In the genomic region with DNA sequence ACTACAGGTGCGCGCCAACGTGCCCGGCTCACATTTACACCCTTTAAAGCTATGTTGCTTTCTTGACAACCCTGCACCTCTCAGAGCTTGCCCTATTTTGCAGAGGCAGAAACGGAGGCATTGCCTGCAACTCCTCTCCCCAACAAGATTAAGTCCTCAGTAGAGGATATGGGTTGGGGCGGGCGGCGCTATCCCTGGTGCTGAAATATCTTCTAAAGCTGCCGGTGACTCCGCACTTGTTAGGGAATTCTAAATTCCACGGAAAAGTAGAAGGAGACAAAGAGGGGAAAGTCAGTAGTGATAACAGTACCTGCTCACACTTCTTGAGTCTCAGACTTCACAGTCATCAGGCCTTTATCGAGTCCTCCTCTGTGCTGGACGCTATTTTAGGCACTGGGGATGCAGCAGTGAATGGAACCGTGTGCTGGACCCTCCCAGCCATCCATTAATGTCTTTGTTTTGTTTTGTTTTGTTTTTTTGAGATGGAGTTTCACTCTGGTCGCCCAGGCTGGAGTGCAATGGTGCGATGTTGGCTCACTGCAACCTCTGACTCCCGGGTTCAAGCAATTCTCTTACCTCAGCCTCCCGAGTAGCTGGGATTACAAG, we compare ENCODE assay signal across 12 cellular contexts. TPM values are rescaled to one million over a fixed set of nuclear protein-coding genes. Genes with fewer than 3 reads are reported as not detected.
DNase-seq lines count a peak whose midpoint lies in the region; ATAC-seq and TF ChIP-seq lines count a peak whose summit lies in the region.
"Had no signal": no experiment of that assay in that cellular context is flagged by ENCODE, and none has a peak within 500 bp of the region (broad histone marks: within the 10 kb centered on the region; RNA-seq: fewer than 3 reads in every experiment).

No MANE protein-coding gene starts in this region.

- ATAC-seq in activated naive CD4-positive, alpha-beta T cell treated with anti-CD3 and anti-CD28 coated beads, Interleukin-2, amount 50 U/mL, for 72 hours, result no peak
- no peak for ATAC-seq in activated T-cell treated with anti-CD3 and anti-CD28 coated beads, Interleukin-2, amount 50 U/mL, for 4 hours
- no peak for ATAC-seq in stimulated activated naive CD8-positive, alpha-beta T cell treated with anti-CD3 and anti-CD28 coated beads, Interleukin-15, amount 100 ng/mL, for 72 hours

- 31% methylated on average over 18 of the region's 18 CpGs for WGBS in SK-N-SH (ENCODE audit: low lambda C conversion rate)
- 32% methylated on average over 18 of the region's 18 CpGs for WGBS in smooth muscle cell (ENCODE audit: low lambda C conversion rate)

- H3K9me3 ChIP-seq in SK-N-SH, result no peaks in the 10 kb centered on the region
- no peaks in the 10 kb centered on the region for H3K9me3 ChIP-seq in smooth muscle cell (replicated peaks; ENCODE audit: low read depth)
- H3K9me3 ChIP-seq: BE2C had no signal

- H3K27me3 Mint-ChIP-seq in activated naive CD4-positive, alpha-beta T cell treated with anti-CD3 and anti-CD28 coated beads, Interleukin-2, amount 10 ng/mL, durations not matched to agents 7 days and 5 days, result no peaks in the 10 kb centered on the region
- no peaks in the 10 kb centered on the region for H3K27me3 Mint-ChIP-seq in activated T-cell treated with anti-CD3 and anti-CD28 coated beads, Interleukin-2, amount 50 U/mL, for 4 hours (ENCODE audit: low read depth)
- H3K27me3 Mint-ChIP-seq in stimulated activated naive CD8-positive, alpha-beta T cell treated with anti-CD3 and anti-CD28 coated beads, Interleukin-15, amount 100 ng/mL, for 72 hours, result no peaks in the 10 kb centered on the region

- DNase-seq in activated naive CD4-positive, alpha-beta T cell treated with anti-CD3 and anti-CD28 coated beads, Interleukin-2, amount 10 ng/mL, durations not matched to agents 7 days and 5 days, result peak; percentile 47
- DNase-seq in activated naive CD4-positive, alpha-beta T cell treated with anti-CD3 and anti-CD28 coated beads, Interleukin-2, amount 50 U/mL, for 72 hours (ENCODE audit: low spot score in 2 of 2), result no peak
- DNase-seq in SK-N-SH (no peak), fibroblast of gingiva (ENCODE audit: low read depth) (peak; percentile 18), smooth muscle cell (lab: John Stamatoyannopoulos, UW; ENCODE audit: unreplicated experiment) (peak; percentile 18), NCI-H526 (lab: John Stamatoyannopoulos, UW) (no peak)
- no peak for DNase-seq in activated T-cell treated with anti-CD3 and anti-CD28 coated beads, Interleukin-2, amount 50 U/mL, for 4 hours
- no peak for DNase-seq in stimulated activated naive CD8-positive, alpha-beta T cell treated with anti-CD3 and anti-CD28 coated beads, Interleukin-15, amount 100 ng/mL, for 72 hours
- DNase-seq: activated CD4-positive, CD25-positive, alpha-beta regulatory T cell treated with anti-CD3 and anti-CD28 coated beads, Interleukin-2, amount 50 U/mL, for 72 hours; BE2C; cortex of kidney; stimulated activated CD4-positive, alpha-beta T cell treated with anti-CD3 and anti-CD28 coated beads, Interleukin-2, amount 100 ng/mL, for 24 hours had no signal

- H3F3A ChIP-seq in SK-N-SH (replicated peaks; ENCODE audit: insufficient read depth) (no peaks in the 10 kb centered on the region), smooth muscle cell (ENCODE audit: low read depth) (no peaks in the 10 kb centered on the region)

- H3K36me3 ChIP-seq in SK-N-SH (replicated peaks in 1 of 2; ENCODE audit: control insufficient read depth in 1 of 2, insufficient read depth in 2 of 2, low read length in 1 of 2) (no peaks in the 10 kb centered on the region), smooth muscle cell (ENCODE audit: low read depth) (no peaks in the 10 kb centered on the region)
- H3K36me3 ChIP-seq: BE2C had no signal

- TF ChIP-seq EP300 in SK-N-SH (IDR thresholded peaks at IDR 0.05; ENCODE audit: borderline replicate concordance in 1 of 2, low read depth in 1 of 2, low read length in 1 of 2), result no peak

- TF ChIP-seq CTCF in SK-N-SH (IDR thresholded peaks at IDR 0.05) (no peak), smooth muscle cell (IDR thresholded peaks at IDR 0.05; ENCODE audit: borderline replicate concordance, insufficient read depth, poor library complexity, severe bottlenecking) (no peak)

- no peak for TF ChIP-seq RAD21 in SK-N-SH (IDR thresholded peaks at IDR 0.05; ENCODE audit: low read length)

- H3K4me3 Mint-ChIP-seq in activated naive CD4-positive, alpha-beta T cell treated with anti-CD3 and anti-CD28 coated beads, Interleukin-2, amount 10 ng/mL, durations not matched to agents 7 days and 5 days, result no peak overlapping the region
- H3K4me3 Mint-ChIP-seq in activated T-cell treated with anti-CD3 and anti-CD28 coated beads, Interleukin-2, amount 50 U/mL, for 4 hours, result no peak overlapping the region
- H3K4me3 Mint-ChIP-seq in stimulated activated naive CD8-positive, alpha-beta T cell treated with anti-CD3 and anti-CD28 coated beads, Interleukin-15, amount 100 ng/mL, for 72 hours, result no peak overlapping the region

- H3K27me3 ChIP-seq in SK-N-SH (ENCODE audit: insufficient read depth) (peaks cover 17% of the 10 kb centered on the region; the same call in 1 of the 2 replicates), smooth muscle cell (ENCODE audit: low read depth) (no peaks in the 10 kb centered on the region)

- H3K27ac ChIP-seq in SK-N-SH (ENCODE audit: low read depth in 2 of 2, low read length in 1 of 2) (no peak overlapping the region), smooth muscle cell (ENCODE audit: low read depth) (no peak overlapping the region)

- H3K9me2 ChIP-seq in SK-N-SH, result no peaks in the 10 kb centered on the region

- H3K9ac ChIP-seq in SK-N-SH (no peak overlapping the region), smooth muscle cell (ENCODE audit: low read depth) (no peak overlapping the region)

- H3K4me1 ChIP-seq in SK-N-SH (ENCODE audit: control insufficient read depth in 1 of 2, insufficient read depth in 2 of 2, low read depth in 1 of 2, low read length in 1 of 2) (no peaks in the 10 kb centered on the region), smooth muscle cell (ENCODE audit: low read depth) (no peaks in the 10 kb centered on the region)
- H3K4me1 ChIP-seq: BE2C had no signal

- CTCF ChIA-PET in activated naive CD4-positive, alpha-beta T cell treated with anti-CD3 and anti-CD28 coated beads, Interleukin-2, amount 10 ng/mL, durations not matched to agents 7 days and 5 days (lab: Charles Lee), result no interaction called here
- CTCF ChIA-PET in SK-N-SH (lab: Yijun Ruan, JAX), result interaction anchor here (1.2 kb wide), 1 partner anchor 43 kb away, joined by 3 read pairs; a partner anchor contains a TSS

- no peaks in the 10 kb centered on the region for H3K36me3 Mint-ChIP-seq in activated naive CD4-positive, alpha-beta T cell treated with anti-CD3 and anti-CD28 coated beads, Interleukin-2, amount 10 ng/mL, durations not matched to agents 7 days and 5 days
- no peaks in the 10 kb centered on the region for H3K36me3 Mint-ChIP-seq in activated naive CD4-positive, alpha-beta T cell treated with anti-CD3 and anti-CD28 coated beads, Interleukin-2, amount 50 U/mL, for 72 hours
- H3K36me3 Mint-ChIP-seq in activated T-cell treated with anti-CD3 and anti-CD28 coated beads, Interleukin-2, amount 50 U/mL, for 4 hours (ENCODE audit: insufficient read depth), result no peaks in the 10 kb centered on the region

- no peak overlapping the region for H2AFZ ChIP-seq in SK-N-SH (ENCODE audit: low read depth)
- H2AFZ ChIP-seq in smooth muscle cell (ENCODE audit: low read depth), result no peak overlapping the region

- H3K79me2 ChIP-seq in SK-N-SH (ENCODE audit: insufficient read depth), result no peaks in the 10 kb centered on the region
- no peaks in the 10 kb centered on the region for H3K79me2 ChIP-seq in smooth muscle cell (ENCODE audit: low read depth)

- H3K27ac Mint-ChIP-seq in activated naive CD4-positive, alpha-beta T cell treated with anti-CD3 and anti-CD28 coated beads, Interleukin-2, amount 10 ng/mL, durations not matched to agents 7 days and 5 days, result no peak overlapping the region
- no peak overlapping the region for H3K27ac Mint-ChIP-seq in activated naive CD4-positive, alpha-beta T cell treated with anti-CD3 and anti-CD28 coated beads, Interleukin-2, amount 50 U/mL, for 72 hours
- H3K27ac Mint-ChIP-seq in stimulated activated naive CD8-positive, alpha-beta T cell treated with anti-CD3 and anti-CD28 coated beads, Interleukin-15, amount 100 ng/mL, for 72 hours, result no peak overlapping the region

- H3K4me3 ChIP-seq in SK-N-SH (ENCODE audit: low read depth in 2 of 2, low read length in 1 of 2) (no peak overlapping the region), smooth muscle cell (no peak overlapping the region)

- no peaks in the 10 kb centered on the region for H4K20me1 ChIP-seq in SK-N-SH (ENCODE audit: insufficient read depth)
- H4K20me1 ChIP-seq in smooth muscle cell (ENCODE audit: low read depth), result no peaks in the 10 kb centered on the region

- POLR2A ChIA-PET in SK-N-SH (lab: Yijun Ruan, JAX), result no interaction called here

- no peaks in the 10 kb centered on the region for H3K9me3 Mint-ChIP-seq in activated naive CD4-positive, alpha-beta T cell treated with anti-CD3 and anti-CD28 coated beads, Interleukin-2, amount 10 ng/mL, durations not matched to agents 7 days and 5 days
- H3K9me3 Mint-ChIP-seq in activated naive CD4-positive, alpha-beta T cell treated with anti-CD3 and anti-CD28 coated beads, Interleukin-2, amount 50 U/mL, for 72 hours, result no peaks in the 10 kb centered on the region
- no peaks in the 10 kb centered on the region for H3K9me3 Mint-ChIP-seq in activated T-cell treated with anti-CD3 and anti-CD28 coated beads, Interleukin-2, amount 50 U/mL, for 4 hours
- H3K9me3 Mint-ChIP-seq in stimulated activated naive CD8-positive, alpha-beta T cell treated with anti-CD3 and anti-CD28 coated beads, Interleukin-15, amount 100 ng/mL, for 72 hours, result no peaks in the 10 kb centered on the region

- H3K4me1 Mint-ChIP-seq in activated naive CD4-positive, alpha-beta T cell treated with anti-CD3 and anti-CD28 coated beads, Interleukin-2, amount 10 ng/mL, durations not matched to agents 7 days and 5 days, result no peaks in the 10 kb centered on the region
- H3K4me1 Mint-ChIP-seq in activated T-cell treated with anti-CD3 and anti-CD28 coated beads, Interleukin-2, amount 50 U/mL, for 4 hours (ENCODE audit: low read depth), result no peaks in the 10 kb centered on the region
- H3K4me1 Mint-ChIP-seq in stimulated activated naive CD8-positive, alpha-beta T cell treated with anti-CD3 and anti-CD28 coated beads, Interleukin-15, amount 100 ng/mL, for 72 hours, result no peaks in the 10 kb centered on the region

- H3K4me2 ChIP-seq in SK-N-SH, result no peak overlapping the region
- H3K4me2 ChIP-seq in smooth muscle cell, result no peak overlapping the region

RNA-seq across cellular contexts. Expression of a gene that starts 18.0 kb away (rescaled TPM):
- total RNA-seq in activated naive CD4-positive, alpha-beta T cell treated with anti-CD3 and anti-CD28 coated beads, Interleukin-2, amount 50 U/mL, for 72 hours, result 1 to 10 TPM; 1.5 to 2.0 TPM
- 0.02 TPM in 2 replicates for polyA plus RNA-seq in SK-N-SH (2012; rRNA removed)
- 0.01 TPM in 1 of 2 replicates, not detected in the other for polyA plus RNA-seq in SK-N-SH (2012; cell fraction: cytosol; rRNA removed)
- 0.01 and 0.02 TPM in 2 replicates for polyA plus RNA-seq in SK-N-SH (2012; cell fraction: nucleus; rRNA removed)
- not detected in 2 replicates for total RNA-seq in smooth muscle cell
- not detected in 2 replicates for polyA plus RNA-seq in smooth muscle cell
- total RNA-seq in activated T-cell treated with anti-CD3 and anti-CD28 coated beads, Interleukin-2, amount 50 U/mL, for 4 hours, result 1 to 10 TPM in 2 of 3 donors, under 1 TPM in 1; 0.98 to 1.6 (median 1.1) TPM

RNA-seq across cellular contexts. Expression of a gene that starts 30.0 kb away (rescaled TPM):
- 1,000 to 10,000 TPM; 3,079 to 3,707 TPM for total RNA-seq in activated naive CD4-positive, alpha-beta T cell treated with anti-CD3 and anti-CD28 coated beads, Interleukin-2, amount 50 U/mL, for 72 hours
- 2,138 and 2,695 TPM in 2 replicates for polyA plus RNA-seq in SK-N-SH (2012; rRNA removed)
- 1,924 and 2,091 TPM in 2 replicates for polyA plus RNA-seq in SK-N-SH (2012; cell fraction: cytosol; rRNA removed)
- 669 and 951 TPM in 2 replicates for polyA plus RNA-seq in SK-N-SH (2012; cell fraction: nucleus; rRNA removed)
- total RNA-seq in smooth muscle cell, result 795 and 867 TPM in 2 replicates
- polyA plus RNA-seq in smooth muscle cell, result 1,267 and 1,311 TPM in 2 replicates
- 1,000 to 10,000 TPM; 4,001 to 4,060 (median 4,048) TPM for total RNA-seq in activated T-cell treated with anti-CD3 and anti-CD28 coated beads, Interleukin-2, amount 50 U/mL, for 4 hours

RNA-seq across cellular contexts. Expression of a gene that starts 41.9 kb away (rescaled TPM):
- total RNA-seq in activated naive CD4-positive, alpha-beta T cell treated with anti-CD3 and anti-CD28 coated beads, Interleukin-2, amount 50 U/mL, for 72 hours, result 100 to 1,000 TPM; 204 to 237 TPM
- polyA plus RNA-seq in SK-N-SH (2012; rRNA removed) (1.3 and 2.0 TPM in 2 replicates), smooth muscle cell (9.7 and 10.7 TPM in 2 replicates)
- 0.67 and 0.71 TPM in 2 replicates for polyA plus RNA-seq in SK-N-SH (2012; cell fraction: cytosol; rRNA removed)
- 6.4 and 7.2 TPM in 2 replicates for polyA plus RNA-seq in SK-N-SH (2012; cell fraction: nucleus; rRNA removed)
- total RNA-seq in smooth muscle cell, result 8.8 and 10.8 TPM in 2 replicates
- total RNA-seq in activated T-cell treated with anti-CD3 and anti-CD28 coated beads, Interleukin-2, amount 50 U/mL, for 4 hours, result 100 to 1,000 TPM; 181 to 220 (median 189) TPM

RNA-seq across cellular contexts. Expression of a gene that starts 43.1 kb away (rescaled TPM):
- 10 to 100 TPM; 66.4 to 80.8 TPM for total RNA-seq in activated naive CD4-positive, alpha-beta T cell treated with anti-CD3 and anti-CD28 coated beads, Interleukin-2, amount 50 U/mL, for 72 hours
- polyA plus RNA-seq in SK-N-SH (2012; rRNA removed) (157 and 231 TPM in 2 replicates), smooth muscle cell (156 and 179 TPM in 2 replicates)
- 136 and 171 TPM in 2 replicates for polyA plus RNA-seq in SK-N-SH (2012; cell fraction: cytosol; rRNA removed)
- 162 and 202 TPM in 2 replicates for polyA plus RNA-seq in SK-N-SH (2012; cell fraction: nucleus; rRNA removed)
- total RNA-seq in smooth muscle cell, result 32.1 and 34.5 TPM in 2 replicates
- total RNA-seq in activated T-cell treated with anti-CD3 and anti-CD28 coated beads, Interleukin-2, amount 50 U/mL, for 4 hours, result 100 to 1,000 TPM; 228 to 261 (median 236) TPM

Comparison
In these comparisons a context has a peak if more than half of its experiments do, and no peak if none do; other contexts are left out.
1. DNase-seq: peak in activated naive CD4-positive, alpha-beta T cell treated with anti-CD3 and anti-CD28 coated beads, Interleukin-2, amount 10 ng/mL, durations not matched to agents 7 days and 5 days (single experiment), fibroblast of gingiva (single experiment) and smooth muscle cell (single experiment); none in activated naive CD4-positive, alpha-beta T cell treated with anti-CD3 and anti-CD28 coated beads, Interleukin-2, amount 50 U/mL, for 72 hours (0 of 2), SK-N-SH (single experiment), activated T-cell treated with anti-CD3 and anti-CD28 coated beads, Interleukin-2, amount 50 U/mL, for 4 hours (single experiment), NCI-H526 (0 of 2) and stimulated activated naive CD8-positive, alpha-beta T cell treated with anti-CD3 and anti-CD28 coated beads, Interleukin-15, amount 100 ng/mL, for 72 hours (0 of 2).
2. RNA of a gene that starts 41.9 kb away (total RNA-seq): 204 to 237 TPM in activated naive CD4-positive, alpha-beta T cell treated with anti-CD3 and anti-CD28 coated beads, Interleukin-2, amount 50 U/mL, for 72 hours and 181 to 220 TPM in activated T-cell treated with anti-CD3 and anti-CD28 coated beads, Interleukin-2, amount 50 U/mL, for 4 hours; 8.8 to 10.8 TPM in smooth muscle cell; every median in the first group is over 10 times any median in the second.